Comparison of ENCODE assay signal across 1 cellular context in the genomic region with DNA sequence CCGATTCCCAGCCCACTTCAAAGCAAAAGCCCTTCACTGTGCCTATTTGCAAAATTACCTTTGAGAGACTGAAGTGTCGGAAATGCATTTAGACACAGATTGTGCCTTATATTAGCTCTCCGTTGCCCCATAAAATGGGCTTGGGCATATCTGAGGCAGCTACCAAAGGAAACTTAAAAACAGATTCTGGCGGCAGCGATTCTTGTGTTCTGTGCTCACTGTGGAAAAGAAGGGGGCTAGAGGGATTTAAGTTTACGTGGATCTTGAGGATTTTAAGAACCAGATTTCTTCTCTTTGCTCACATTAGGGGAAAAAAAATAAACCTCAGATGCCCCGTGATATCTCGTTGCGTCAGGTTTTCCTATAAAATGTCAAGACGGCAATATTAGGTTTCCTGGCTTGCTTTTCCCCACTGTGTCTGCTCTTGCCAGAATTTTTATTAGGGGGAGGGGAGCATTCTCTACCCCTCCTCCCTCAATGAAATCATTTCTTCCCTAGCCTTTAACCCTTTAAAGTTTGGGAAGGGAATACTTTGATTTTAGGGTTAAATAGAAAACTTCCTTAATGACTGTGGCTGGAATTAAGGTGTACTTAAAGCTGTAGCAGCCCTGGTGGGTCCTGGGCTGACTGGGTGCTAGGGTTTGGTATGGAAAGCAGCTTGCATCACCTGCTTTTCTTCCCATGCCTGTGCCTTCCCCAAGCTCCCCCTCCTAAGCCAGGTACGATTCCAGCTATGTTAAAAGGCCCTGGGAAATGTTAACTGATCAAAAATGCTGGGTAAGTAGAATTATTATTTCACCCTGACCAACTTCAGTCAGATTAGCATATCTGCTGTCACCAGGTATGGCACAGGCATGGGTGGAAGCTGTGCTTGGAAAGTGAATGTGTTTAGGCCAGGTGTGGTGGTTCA.
TF ChIP-seq lines count a peak whose summit lies in the region.

No MANE protein-coding gene starts in this region.

TF ChIP-seq in GM12878, 131 proteins besides CTCF, POLR2A, EP300 and RAD21:
- TF ChIP-seq PBX3 (IDR thresholded peaks at IDR 0.05; ENCODE audit: insufficient replicate concordance, low read depth, low read length) (no peak), EED (IDR thresholded peaks at IDR 0.05; ENCODE audit: low read depth) (no peak), CHD4 (IDR thresholded peaks at IDR 0.05) (no peak), ZNF384 (IDR thresholded peaks at IDR 0.05; ENCODE audit: borderline replicate concordance, low read depth, low read length) (no peak), IKZF1 (conservative IDR thresholded peaks at IDR 0.05) (no peak), ZBTB11 (CRISPR knock-in tag; IDR thresholded peaks at IDR 0.05) (no peak), ZBTB4 (CRISPR knock-in tag; IDR thresholded peaks at IDR 0.05) (no peak), BMI1 (IDR thresholded peaks at IDR 0.05; ENCODE audit: borderline replicate concordance) (no peak), BCL11A (IDR thresholded peaks at IDR 0.05; ENCODE audit: low read depth, low read length) (no peak), RB1 (IDR thresholded peaks at IDR 0.05; ENCODE audit: borderline replicate concordance) (no peak)
- TF ChIP-seq, protein P1, sequence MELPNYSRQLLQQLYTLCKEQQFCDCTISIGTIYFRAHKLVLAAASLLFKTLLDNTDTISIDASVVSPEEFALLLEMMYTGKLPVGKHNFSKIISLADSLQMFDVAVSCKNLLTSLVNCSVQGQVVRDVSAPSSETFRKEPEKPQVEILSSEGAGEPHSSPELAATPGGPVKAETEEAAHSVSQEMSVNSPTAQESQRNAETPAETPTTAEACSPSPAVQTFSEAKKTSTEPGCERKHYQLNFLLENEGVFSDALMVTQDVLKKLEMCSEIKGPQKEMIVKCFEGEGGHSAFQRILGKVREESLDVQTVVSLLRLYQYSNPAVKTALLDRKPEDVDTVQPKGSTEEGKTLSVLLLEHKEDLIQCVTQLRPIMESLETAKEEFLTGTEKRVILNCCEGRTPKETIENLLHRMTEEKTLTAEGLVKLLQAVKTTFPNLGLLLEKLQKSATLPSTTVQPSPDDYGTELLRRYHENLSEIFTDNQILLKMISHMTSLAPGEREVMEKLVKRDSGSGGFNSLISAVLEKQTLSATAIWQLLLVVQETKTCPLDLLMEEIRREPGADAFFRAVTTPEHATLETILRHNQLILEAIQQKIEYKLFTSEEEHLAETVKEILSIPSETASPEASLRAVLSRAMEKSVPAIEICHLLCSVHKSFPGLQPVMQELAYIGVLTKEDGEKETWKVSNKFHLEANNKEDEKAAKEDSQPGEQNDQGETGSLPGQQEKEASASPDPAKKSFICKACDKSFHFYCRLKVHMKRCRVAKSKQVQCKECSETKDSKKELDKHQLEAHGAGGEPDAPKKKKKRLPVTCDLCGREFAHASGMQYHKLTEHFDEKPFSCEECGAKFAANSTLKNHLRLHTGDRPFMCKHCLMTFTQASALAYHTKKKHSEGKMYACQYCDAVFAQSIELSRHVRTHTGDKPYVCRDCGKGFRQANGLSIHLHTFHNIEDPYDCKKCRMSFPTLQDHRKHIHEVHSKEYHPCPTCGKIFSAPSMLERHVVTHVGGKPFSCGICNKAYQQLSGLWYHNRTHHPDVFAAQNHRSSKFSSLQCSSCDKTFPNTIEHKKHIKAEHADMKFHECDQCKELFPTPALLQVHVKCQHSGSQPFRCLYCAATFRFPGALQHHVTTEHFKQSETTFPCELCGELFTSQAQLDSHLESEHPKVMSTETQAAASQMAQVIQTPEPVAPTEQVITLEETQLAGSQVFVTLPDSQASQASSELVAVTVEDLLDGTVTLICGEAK (IDR thresholded peaks at IDR 0.05; ENCODE audit: borderline replicate concordance), result no peak
- TF ChIP-seq, protein P2, sequence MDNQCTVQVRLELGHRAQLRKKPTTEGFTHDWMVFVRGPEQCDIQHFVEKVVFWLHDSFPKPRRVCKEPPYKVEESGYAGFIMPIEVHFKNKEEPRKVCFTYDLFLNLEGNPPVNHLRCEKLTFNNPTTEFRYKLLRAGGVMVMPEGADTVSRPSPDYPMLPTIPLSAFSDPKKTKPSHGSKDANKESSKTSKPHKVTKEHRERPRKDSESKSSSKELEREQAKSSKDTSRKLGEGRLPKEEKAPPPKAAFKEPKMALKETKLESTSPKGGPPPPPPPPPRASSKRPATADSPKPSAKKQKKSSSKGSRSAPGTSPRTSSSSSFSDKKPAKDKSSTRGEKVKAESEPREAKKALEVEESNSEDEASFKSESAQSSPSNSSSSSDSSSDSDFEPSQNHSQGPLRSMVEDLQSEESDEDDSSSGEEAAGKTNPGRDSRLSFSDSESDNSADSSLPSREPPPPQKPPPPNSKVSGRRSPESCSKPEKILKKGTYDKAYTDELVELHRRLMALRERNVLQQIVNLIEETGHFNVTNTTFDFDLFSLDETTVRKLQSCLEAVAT (IDR thresholded peaks at IDR 0.05), result no peak
- TF ChIP-seq, protein P3, sequence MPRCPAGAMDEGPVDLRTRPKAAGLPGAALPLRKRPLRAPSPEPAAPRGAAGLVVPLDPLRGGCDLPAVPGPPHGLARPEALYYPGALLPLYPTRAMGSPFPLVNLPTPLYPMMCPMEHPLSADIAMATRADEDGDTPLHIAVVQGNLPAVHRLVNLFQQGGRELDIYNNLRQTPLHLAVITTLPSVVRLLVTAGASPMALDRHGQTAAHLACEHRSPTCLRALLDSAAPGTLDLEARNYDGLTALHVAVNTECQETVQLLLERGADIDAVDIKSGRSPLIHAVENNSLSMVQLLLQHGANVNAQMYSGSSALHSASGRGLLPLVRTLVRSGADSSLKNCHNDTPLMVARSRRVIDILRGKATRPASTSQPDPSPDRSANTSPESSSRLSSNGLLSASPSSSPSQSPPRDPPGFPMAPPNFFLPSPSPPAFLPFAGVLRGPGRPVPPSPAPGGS (IDR thresholded peaks at IDR 0.05; ENCODE audit: borderline replicate concordance, insufficient read depth, low read depth, low read length, poor library complexity, severe bottlenecking), result no peak
